Comparison of ENCODE assay signal across 25 cellular contexts in genomic region chr20:54525906-54526596, GRCh38. TPM values are rescaled to one million over a fixed set of nuclear protein-coding genes. Genes with fewer than 3 reads are reported as not detected.
DNase-seq lines count a peak whose midpoint lies in the region; ATAC-seq and TF ChIP-seq lines count a peak whose summit lies in the region.
"Had no signal": no experiment of that assay in that cellular context is flagged by ENCODE, and none has a peak within 500 bp of the region (broad histone marks: within the 10 kb centered on the region; RNA-seq: fewer than 3 reads in every experiment).

No MANE protein-coding gene starts in this region.

- H3K4me3 Mint-ChIP-seq in neural progenitor cell = peak overlapping the region; percentile 21
- H3K4me3 Mint-ChIP-seq: central memory CD8-positive, alpha-beta T cell; T-helper 1 cell treated with Interleukin-12 subunit alpha and Interleukin-12 subunit beta and Interleukin-4 antibody, amounts not matched to agents 30 μg/mL and 1 μg/mL, for 36 hours had no signal

- peaks cover 34% of the 10 kb centered on the region for H3K9me3 Mint-ChIP-seq in neural progenitor cell
- H3K9me3 Mint-ChIP-seq: T-helper 1 cell treated with Interleukin-12 subunit alpha and Interleukin-12 subunit beta and Interleukin-4 antibody, amounts not matched to agents 30 μg/mL and 1 μg/mL, for 36 hours had no signal

- H3K9ac ChIP-seq in SK-N-MC (ENCODE audit: insufficient read length) (no peak overlapping the region), neural progenitor cell (no peak overlapping the region)

- H3K27me3 ChIP-seq in ACC112 (ENCODE audit: insufficient read depth, low read length) (no peaks in the 10 kb centered on the region), neural progenitor cell (no peaks in the 10 kb centered on the region)
- H3K27me3 ChIP-seq: gastroesophageal sphincter, transverse colon had no signal

- H3K36me3 Mint-ChIP-seq in neural progenitor cell = peaks cover 36% of the 10 kb centered on the region

- H3K4me1 ChIP-seq in ACC112 (ENCODE audit: control insufficient read depth, insufficient read depth, low read length, unreplicated experiment) (no peaks in the 10 kb centered on the region), neural progenitor cell (peaks cover 15% of the 10 kb centered on the region)
- H3K4me1 ChIP-seq: SJCRH30, transverse colon had no signal

- DNase-seq in SK-N-MC (ENCODE audit: low read depth, low spot score) (no peak), fibroblast of pulmonary artery (ENCODE audit: low read depth) (peak; percentile 25), neural progenitor cell (ENCODE audit: low spot score) (peak; percentile 9), SIG-M5 treated with dmso at 0.1 percent for 504 hours (lab: John Stamatoyannopoulos, UW; ENCODE audit: unreplicated experiment) (no peak), T-helper 2 cell (no peak)
- DNase-seq: activated CD4-positive, alpha-beta T cell treated with anti-CD3 and anti-CD28 coated beads for 48 hours; activated naive CD4-positive, alpha-beta T cell treated with anti-CD3 and anti-CD28 coated beads, Interleukin-2, amount 50 U/mL, for 16 hours; aorta; EL; erythroblast; left colon; NCI-H1105 treated with DMSO at 0.1 percent for 48 hours; NCI-H2081 treated with DMSO at 0.1 percent for 48 hours; NCI-H446; PC-3; retina; SJCRH30; transverse colon had no signal

- H3K9me3 ChIP-seq in SK-N-MC (ENCODE audit: low read depth, low read length) = no peaks in the 10 kb centered on the region
- H3K9me3 ChIP-seq in neural progenitor cell (ENCODE audit: low read depth) = no peaks in the 10 kb centered on the region
- H3K9me3 ChIP-seq: gastroesophageal sphincter, transverse colon had no signal

- H3K27ac ChIP-seq in ACC112 (ENCODE audit: low read depth, low read length) = no peak overlapping the region
- H3K27ac ChIP-seq in SK-N-MC = peak overlapping the region; percentile 48; the same call in 1 of the 2 replicates
- no peak overlapping the region for H3K27ac ChIP-seq in neural progenitor cell
- H3K27ac ChIP-seq: C4-2B, gastroesophageal sphincter, SJCRH30, transverse colon had no signal

- peak overlapping the region; percentile 53 for H2AFZ ChIP-seq in ACC112 (ENCODE audit: low read length, unreplicated experiment)
- peak overlapping the region; percentile 99 for H2AFZ ChIP-seq in neural progenitor cell (replicated peaks)

- H3K79me2 ChIP-seq in ACC112 (ENCODE audit: control insufficient read depth, insufficient read depth, low read length, unreplicated experiment) (no peaks in the 10 kb centered on the region), neural progenitor cell (ENCODE audit: low read depth) (no peaks in the 10 kb centered on the region)

- no peaks in the 10 kb centered on the region for H3K27me3 Mint-ChIP-seq in neural progenitor cell (ENCODE audit: insufficient read depth, low read depth)

- peaks cover 38% of the 10 kb centered on the region for H3K4me1 Mint-ChIP-seq in neural progenitor cell
- H3K4me1 Mint-ChIP-seq: central memory CD8-positive, alpha-beta T cell had no signal

- peak overlapping the region; percentile 13 for H3K4me2 ChIP-seq in neural progenitor cell

- H3K4me3 ChIP-seq in ACC112 (ENCODE audit: low read depth, low read length) (no peak overlapping the region), SK-N-MC (no peak overlapping the region), fibroblast of pulmonary artery (replicated peaks; ENCODE audit: low read depth, low read length) (no peak overlapping the region), neural progenitor cell (no peak overlapping the region)
- H3K4me3 ChIP-seq: gastroesophageal sphincter, SJCRH30, transverse colon had no signal

- H3K36me3 ChIP-seq in ACC112 (ENCODE audit: insufficient read depth, low read length) (no peaks in the 10 kb centered on the region), SK-N-MC (ENCODE audit: insufficient read depth, low read length) (no peaks in the 10 kb centered on the region), neural progenitor cell (no peaks in the 10 kb centered on the region)
- H3K36me3 ChIP-seq: gastroesophageal sphincter, SJCRH30, transverse colon had no signal

- H4K20me1 ChIP-seq in neural progenitor cell (ENCODE audit: low read depth) = no peaks in the 10 kb centered on the region

- H3K27ac Mint-ChIP-seq in neural progenitor cell = peak overlapping the region; percentile 96
- H3K27ac Mint-ChIP-seq: T-helper 1 cell treated with Interleukin-12 subunit alpha and Interleukin-12 subunit beta and Interleukin-4 antibody, amounts not matched to agents 30 μg/mL and 1 μg/mL, for 36 hours had no signal

- TF ChIP-seq CTCF in fibroblast of pulmonary artery (IDR thresholded peaks at IDR 0.05; ENCODE audit: low read length, missing control alignments) (no peak), neural progenitor cell (IDR thresholded peaks at IDR 0.05) (no peak)

- ATAC-seq in esophagus mucosa = no peak
- ATAC-seq in HG03460 (IDR thresholded peaks at IDR 0.05; ENCODE audit: unreplicated experiment) = no peak
- ATAC-seq: gastroesophageal sphincter, left colon, PC-3 had no signal

- H3F3A ChIP-seq in neural progenitor cell (ENCODE audit: low read depth) = no peaks in the 10 kb centered on the region

RNA-seq across cellular contexts. Expression of gene DOK5, which starts 50.7 kb away (rescaled TPM):
- total RNA-seq in neural progenitor cell (ENCODE audit: low replicate concordance) = 3.0 and 3.1 TPM in 2 replicates
- total RNA-seq in esophagus mucosa = 0.12 TPM
- total RNA-seq: PC-3, SJCRH30 had no signal

Comparison
In these comparisons a context has a peak if more than half of its experiments do, and no peak if none do; other contexts are left out.
1. DNase-seq: peak in fibroblast of pulmonary artery (single experiment) and neural progenitor cell (single experiment); none in SK-N-MC (single experiment), SIG-M5 treated with dmso at 0.1 percent for 504 hours (single experiment) and T-helper 2 cell (0 of 5).